1 cellular context compared by ENCODE assay signal in genomic region chr13:114266241-114266640, GRCh38.
TF ChIP-seq lines count a peak whose summit lies in the region.

No MANE protein-coding gene starts in this region.

TF ChIP-seq in IMR-90, 13 proteins besides CTCF, POLR2A, EP300 and RAD21:
- TF ChIP-seq BHLHE40 (IDR thresholded peaks at IDR 0.05; ENCODE audit: low read depth, low read length), result no peak
- no peak for TF ChIP-seq ELK1 (IDR thresholded peaks at IDR 0.05; ENCODE audit: borderline replicate concordance, low read depth, low read length)
- TF ChIP-seq CHD1 (IDR thresholded peaks at IDR 0.05; ENCODE audit: low read depth, low read length), result no peak
- TF ChIP-seq MAFK (IDR thresholded peaks at IDR 0.05; ENCODE audit: low read depth, low read length), result no peak
- TF ChIP-seq CEBPB (IDR thresholded peaks at IDR 0.05; ENCODE audit: low read depth, low read length), result no peak
- TF ChIP-seq SMC3 (IDR thresholded peaks at IDR 0.05; ENCODE audit: low read depth, low read length), result no peak
- TF ChIP-seq FOS (IDR thresholded peaks at IDR 0.05; ENCODE audit: low read depth, low read length), result no peak
- no peak for TF ChIP-seq RFX5 (IDR thresholded peaks at IDR 0.05; ENCODE audit: low read depth, low read length)
- TF ChIP-seq USF2 (IDR thresholded peaks at IDR 0.05; ENCODE audit: low read depth, low read length), result no peak
- no peak for TF ChIP-seq RCOR1 (IDR thresholded peaks at IDR 0.05; ENCODE audit: insufficient replicate concordance, low read length)
- TF ChIP-seq MAZ (IDR thresholded peaks at IDR 0.05; ENCODE audit: borderline replicate concordance, low read depth, low read length), result no peak
- TF ChIP-seq MXI1 (IDR thresholded peaks at IDR 0.05; ENCODE audit: borderline replicate concordance, low read depth, low read length), result no peak
- TF ChIP-seq NFE2L2 (IDR thresholded peaks at IDR 0.05; ENCODE audit: low read depth, low read length), result no peak
